1 cellular context compared by ENCODE assay signal in the genomic region with DNA sequence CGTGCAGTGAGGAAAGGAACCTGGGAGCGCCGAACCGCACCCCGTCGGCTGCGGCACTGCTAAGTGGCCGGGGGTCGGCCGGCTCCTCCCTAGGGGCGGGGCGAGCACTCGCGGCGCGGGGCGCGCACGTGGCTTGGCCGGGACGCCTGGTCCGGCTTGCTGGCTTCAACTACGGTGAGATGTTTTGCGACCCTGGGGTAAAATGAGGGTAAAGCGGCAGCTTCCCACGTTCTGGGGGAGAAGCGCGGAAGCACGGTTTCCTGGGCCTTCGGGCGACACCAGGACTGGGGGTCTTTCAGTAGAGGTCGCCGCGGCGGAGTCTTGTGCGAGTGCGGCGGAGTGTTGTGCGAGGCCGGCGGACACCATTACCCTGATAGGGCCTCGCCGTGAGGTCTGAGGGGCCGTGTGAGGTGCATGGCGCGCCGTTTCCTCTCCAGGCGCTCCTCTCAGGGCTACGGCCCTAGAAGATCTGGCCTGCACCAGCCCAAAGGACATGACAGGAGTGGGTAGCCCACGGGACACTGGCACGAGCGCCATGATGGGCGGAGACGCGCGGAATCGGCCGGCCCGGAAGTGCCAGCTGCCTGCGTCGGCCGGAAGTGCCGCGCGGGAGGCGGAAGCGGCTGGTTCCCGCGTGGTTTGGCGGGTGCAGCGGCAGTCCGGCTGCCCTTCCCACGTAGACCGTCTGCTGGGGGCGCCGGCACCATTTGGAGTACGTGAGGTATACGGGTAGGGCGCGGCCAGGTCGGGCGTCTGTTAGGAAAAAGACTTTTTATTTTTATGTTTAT.
TF ChIP-seq lines count a peak whose summit lies in the region.

A gene with protein sequence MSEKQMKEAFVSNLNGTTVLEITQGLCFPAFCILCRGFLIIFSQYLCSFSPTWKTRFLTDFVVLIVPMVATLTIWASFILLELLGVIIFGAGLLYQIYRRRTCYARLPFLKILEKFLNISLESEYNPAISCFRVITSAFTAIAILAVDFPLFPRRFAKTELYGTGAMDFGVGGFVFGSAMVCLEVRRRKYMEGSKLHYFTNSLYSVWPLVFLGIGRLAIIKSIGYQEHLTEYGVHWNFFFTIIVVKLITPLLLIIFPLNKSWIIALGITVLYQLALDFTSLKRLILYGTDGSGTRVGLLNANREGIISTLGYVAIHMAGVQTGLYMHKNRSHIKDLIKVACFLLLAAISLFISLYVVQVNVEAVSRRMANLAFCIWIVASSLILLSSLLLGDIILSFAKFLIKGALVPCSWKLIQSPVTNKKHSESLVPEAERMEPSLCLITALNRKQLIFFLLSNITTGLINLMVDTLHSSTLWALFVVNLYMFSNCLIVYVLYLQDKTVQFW (plus strand): TSS at position 107 of the 788 bp plus-strand sequence. CDS start 2,115 bp downstream, outside the sequence.

TF ChIP-seq in GM23338, 12 proteins besides CTCF, POLR2A, EP300 and RAD21:
- TF ChIP-seq, protein P1, sequence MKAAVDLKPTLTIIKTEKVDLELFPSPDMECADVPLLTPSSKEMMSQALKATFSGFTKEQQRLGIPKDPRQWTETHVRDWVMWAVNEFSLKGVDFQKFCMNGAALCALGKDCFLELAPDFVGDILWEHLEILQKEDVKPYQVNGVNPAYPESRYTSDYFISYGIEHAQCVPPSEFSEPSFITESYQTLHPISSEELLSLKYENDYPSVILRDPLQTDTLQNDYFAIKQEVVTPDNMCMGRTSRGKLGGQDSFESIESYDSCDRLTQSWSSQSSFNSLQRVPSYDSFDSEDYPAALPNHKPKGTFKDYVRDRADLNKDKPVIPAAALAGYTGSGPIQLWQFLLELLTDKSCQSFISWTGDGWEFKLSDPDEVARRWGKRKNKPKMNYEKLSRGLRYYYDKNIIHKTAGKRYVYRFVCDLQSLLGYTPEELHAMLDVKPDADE (IDR thresholded peaks at IDR 0.05): peak; percentile 65; the same call in 1 of the 2 replicates
- TF ChIP-seq ZNF331 (CRISPR knock-in tag; IDR thresholded peaks at IDR 0.05; ENCODE audit: low read depth): no peak
- TF ChIP-seq ZNF114 (CRISPR knock-in tag; IDR thresholded peaks at IDR 0.05): peak; percentile 18; the same call in 1 of the 2 replicates
- TF ChIP-seq EZH2phosphoT487 (IDR thresholded peaks at IDR 0.05; ENCODE audit: unreplicated experiment): no peak
- TF ChIP-seq CREB1 (CRISPR knock-in tag; IDR thresholded peaks at IDR 0.05; ENCODE audit: low read depth): peak; percentile 54
- TF ChIP-seq POLR2AphosphoS5 (IDR thresholded peaks at IDR 0.05; ENCODE audit: low read depth): peak; percentile 90
